8 cellular contexts compared by ENCODE assay signal in the genomic region with DNA sequence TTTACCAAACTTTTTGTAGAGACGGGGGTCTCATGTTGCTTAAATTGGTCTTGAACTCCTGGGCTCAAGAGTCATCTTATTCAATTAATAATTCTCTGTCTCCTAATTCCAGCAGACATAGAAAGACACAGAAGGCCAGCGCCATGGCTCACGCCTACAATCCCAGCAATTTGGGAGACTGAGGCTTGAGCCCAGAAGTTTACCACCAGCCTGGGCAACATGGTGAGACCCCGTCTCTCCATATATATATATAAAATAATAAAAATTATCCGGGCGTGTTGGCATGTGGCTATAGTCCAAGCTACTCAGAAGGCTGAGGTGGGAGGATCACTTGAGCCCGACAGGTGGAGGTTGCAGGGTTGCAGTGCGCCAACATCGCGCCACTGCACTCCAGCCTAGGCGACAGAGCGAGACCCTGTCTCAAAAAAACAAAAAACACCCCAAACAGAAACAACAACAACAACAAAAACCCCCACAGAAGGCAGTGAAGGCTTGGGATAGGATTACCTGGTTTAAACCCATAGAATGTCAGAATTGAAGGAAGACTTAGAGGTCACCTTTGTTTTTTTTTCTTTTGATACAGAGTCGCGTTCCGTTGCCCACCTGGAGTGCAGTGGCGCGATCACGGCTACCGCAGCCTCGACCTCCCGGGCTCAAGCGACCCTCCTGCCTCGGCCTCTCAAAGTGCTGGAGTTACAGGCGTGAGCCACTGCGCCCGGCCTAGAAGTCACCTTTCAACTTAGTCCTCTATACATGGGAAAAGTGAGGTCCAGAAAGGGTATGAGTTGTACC. TPM values are rescaled to one million over a fixed set of nuclear protein-coding genes. Genes with fewer than 3 reads are reported as not detected.
DNase-seq lines count a peak whose midpoint lies in the region; ATAC-seq and TF ChIP-seq lines count a peak whose summit lies in the region.

No MANE protein-coding gene starts in this region.

- H4K20me1 ChIP-seq in KMS-11 (ENCODE audit: insufficient read depth), result no peaks in the 10 kb centered on the region

- peaks cover 6% of the 10 kb centered on the region for H3K4me1 Mint-ChIP-seq in nephron

- TF ChIP-seq CTCF in GM12873 (IDR thresholded peaks at IDR 0.05; ENCODE audit: insufficient read depth, low read depth, low read length, missing control alignments) (peak; percentile 3), KMS-11 (conservative IDR thresholded peaks at IDR 0.05; ENCODE audit: low read depth, low read length) (no peak), dorsolateral prefrontal cortex (IDR thresholded peaks at IDR 0.05 in 54 of 56, conservative IDR thresholded peaks at IDR 0.05 in 2 of 56; ENCODE audit: low read depth in 1 of 56, partially characterized antibody in 56 of 56) (no peak), nephron (IDR thresholded peaks at IDR 0.05; ENCODE audit: unreplicated experiment in 3 of 3) (no peak)

- peak overlapping the region; percentile 96 for H2AFZ ChIP-seq in KMS-11 (ENCODE audit: low read depth)

- peak overlapping the region; percentile 94 for H3K9ac ChIP-seq in KMS-11

- peaks cover 11% of the 10 kb centered on the region for H3K36me3 Mint-ChIP-seq in nephron (ENCODE audit: low read depth)

- ATAC-seq in GM18519 (IDR thresholded peaks at IDR 0.05; ENCODE audit: low FRiP score, unreplicated experiment), result no peak
- no peak for ATAC-seq in HG03439 (IDR thresholded peaks at IDR 0.05; ENCODE audit: unreplicated experiment)

- H3K27me3 ChIP-seq in KMS-11 (ENCODE audit: insufficient read depth, low read depth) (no peaks in the 10 kb centered on the region), dorsolateral prefrontal cortex (no peaks in the 10 kb centered on the region)

- H3K4me3 ChIP-seq in KMS-11 (IDR thresholded peaks at IDR 0.05; ENCODE audit: insufficient read depth, low read depth, low read length) (no peak overlapping the region), dorsolateral prefrontal cortex (peak overlapping the region; percentile 57 to 98 (median 83))

- DNase-seq in dorsolateral prefrontal cortex (no peak), KBM-7 (no peak), midbrain (lab: John Stamatoyannopoulos, UW) (no peak)

- peak overlapping the region; percentile 66 for H3K27ac ChIP-seq in KMS-11
- H3K27ac ChIP-seq in dorsolateral prefrontal cortex, result peak overlapping the region; percentile 26 to 97 (median 91)

- in situ Hi-C loops in KBM-7 (cut with MboI; ENCODE audit: low pct_unique_long_range_greater_than_20kb, low sequenced_read_pairs), result no loop called here

- H3K27ac Mint-ChIP-seq in nephron, result peak overlapping the region; percentile 89 to 95 (median 95)

- peak overlapping the region; percentile 83 for H3K4me2 ChIP-seq in KMS-11

- no peaks in the 10 kb centered on the region for H3K9me3 Mint-ChIP-seq in nephron

- peaks cover 38% of the 10 kb centered on the region for H3K79me2 ChIP-seq in KMS-11 (ENCODE audit: insufficient read depth, low read depth)

- no peaks in the 10 kb centered on the region for H3K36me3 ChIP-seq in KMS-11 (ENCODE audit: insufficient read depth)

- H3K27me3 Mint-ChIP-seq in nephron (ENCODE audit: low read depth), result no peaks in the 10 kb centered on the region

- intact Hi-C loops in dorsolateral prefrontal cortex (cut with DNase I), result loop anchor here (2.0 to 10.0 kb wide), 3 partner anchors 75 to 279 kb away; a partner anchor contains a TSS

- peak overlapping the region; percentile 92 to 98 (median 95) for H3K4me3 Mint-ChIP-seq in nephron

- H3K4me1 ChIP-seq in KMS-11 (ENCODE audit: low read depth, poor library complexity, severe bottlenecking), result peaks cover 15% of the 10 kb centered on the region

RNA-seq across cellular contexts. Expression of a gene that starts 0.7 kb away (rescaled TPM):
- 10 to 100 TPM; 48.3 to 81.3 (median 63.1) TPM for total RNA-seq in dorsolateral prefrontal cortex

RNA-seq across cellular contexts. Expression of a gene that starts 51.6 kb away (rescaled TPM):
- total RNA-seq in dorsolateral prefrontal cortex, result 10 to 100 TPM; 13.2 to 29.5 (median 19.8) TPM
